Comparison of ENCODE assay signal across 35 cellular contexts in genomic region chr14:105285174-105285573, GRCh38.
"Had no signal": no experiment of that assay in that cellular context is flagged by ENCODE, and none has a peak within 500 bp of the region (broad histone marks: within the 10 kb centered on the region; RNA-seq: fewer than 3 reads in every experiment).

No MANE protein-coding gene starts in this region.

- H3K4me2 ChIP-seq: smooth muscle cell had no signal

- H3K36me3 ChIP-seq: cardiac muscle cell, colonic mucosa had no signal

- H3K4me3 ChIP-seq: ascending aorta, cardiac muscle cell, colonic mucosa, gastroesophageal sphincter, psoas muscle, smooth muscle cell, stomach, suprapubic skin, tibial nerve had no signal

- H3K27ac ChIP-seq: ascending aorta, cardiac muscle cell, colonic mucosa, gastroesophageal sphincter, parathyroid adenoma, psoas muscle, stomach, suprapubic skin, tibial nerve, VCaP had no signal

- H3K27ac Mint-ChIP-seq: activated naive CD4-positive, alpha-beta T cell treated with anti-CD3 and anti-CD28 coated beads, Interleukin-2, amount 10 ng/mL, durations not matched to agents 7 days and 5 days; activated T-helper 1 cell treated with anti-CD3 and anti-CD28 coated beads, Interleukin-12 subunit alpha, Interleukin-12 subunit beta, Interleukin-2, Interleukin-4 antibody, amounts not matched to agents 30 ng/mL and 10 ng/mL and 1 ng/mL, durations not matched to agents 14 hours and 24 hours and 36 hours; stimulated activated memory B cell treated with anti-CD40 and anti-IgM and Interleukin-4, amounts not matched to agents 10 μg/mL and 1 μg/mL and 100 μg/mL, for 72 hours had no signal

- H3K27me3 ChIP-seq: ascending aorta, cardiac muscle cell, colonic mucosa, gastroesophageal sphincter, stomach, suprapubic skin, tibial nerve had no signal

- H3K27me3 Mint-ChIP-seq: activated naive CD4-positive, alpha-beta T cell treated with anti-CD3 and anti-CD28 coated beads, Interleukin-2, amount 10 ng/mL, durations not matched to agents 7 days and 5 days; activated naive CD8-positive, alpha-beta T cell treated with anti-CD3 and anti-CD28 coated beads, Interleukin-2, amount 10 ng/mL, durations not matched to agents 7 days and 5 days; brain; naive thymus-derived CD8-positive, alpha-beta T cell; stimulated activated memory B cell treated with anti-CD40 and anti-IgM and Interleukin-4, amounts not matched to agents 10 μg/mL and 1 μg/mL and 100 μg/mL, for 72 hours had no signal

- H2AFZ ChIP-seq: parathyroid adenoma had no signal

- H3K4me1 ChIP-seq: colonic mucosa had no signal

- DNase-seq: activated CD4-positive, alpha-beta T cell treated with anti-CD3 and anti-CD28 coated beads for 48 hours; activated CD4-positive, alpha-beta T cell treated with anti-CD3 and anti-CD28 coated beads, Interleukin-2, amount 50 U/mL, for 48 hours; activated CD8-positive, alpha-beta memory T cell treated with anti-CD3 and anti-CD28 coated beads for 24 hours; activated gamma-delta T cell; activated naive CD4-positive, alpha-beta T cell treated with anti-CD3 and anti-CD28 coated beads, Interleukin-2, amount 10 ng/mL, durations not matched to agents 7 days and 5 days; activated naive CD8-positive, alpha-beta T cell treated with anti-CD3 and anti-CD28 coated beads, Interleukin-2, amount 10 ng/mL, durations not matched to agents 7 days and 5 days; cerebellar nuclear complex; colonic mucosa; effector memory CD4-positive, alpha-beta T cell; hippocampal formation; left cardiac atrium; midbrain; naive thymus-derived CD8-positive, alpha-beta T cell; occipital lobe; psoas muscle; stimulated activated CD4-positive, alpha-beta T cell treated with anti-CD3 and anti-CD28 coated beads, Interleukin-1b, Interleukin-23, amount 100 ng/mL, for 48 hours; stimulated activated CD4-positive, alpha-beta T cell treated with anti-CD3 and anti-CD28 coated beads, Interleukin-4, amount 100 ng/mL, for 4 hours; stimulated activated CD8-positive, alpha-beta memory T cell treated with anti-CD3 and anti-CD28 coated beads, Interleukin-4, amount 100 ng/mL, for 48 hours; stomach; T-helper 9 cell had no signal

- H3K9me3 ChIP-seq: ascending aorta, colonic mucosa, gastroesophageal sphincter, psoas muscle, stomach, suprapubic skin, tibial nerve had no signal

- ATAC-seq: gastroesophageal sphincter; naive thymus-derived CD8-positive, alpha-beta T cell; psoas muscle; stimulated activated memory B cell treated with anti-CD40 and anti-IgM and Interleukin-4, amounts not matched to agents 10 μg/mL and 1 μg/mL and 100 μg/mL, for 72 hours had no signal

- H3K9me3 Mint-ChIP-seq: activated naive CD4-positive, alpha-beta T cell treated with anti-CD3 and anti-CD28 coated beads, Interleukin-2, amount 10 ng/mL, durations not matched to agents 7 days and 5 days; activated naive CD8-positive, alpha-beta T cell treated with anti-CD3 and anti-CD28 coated beads, Interleukin-2, amount 10 ng/mL, durations not matched to agents 7 days and 5 days; activated T-helper 1 cell treated with anti-CD3 and anti-CD28 coated beads, Interleukin-12 subunit alpha, Interleukin-12 subunit beta, Interleukin-2, Interleukin-4 antibody, amounts not matched to agents 30 ng/mL and 10 ng/mL and 1 ng/mL, durations not matched to agents 14 hours and 24 hours and 36 hours; brain; naive thymus-derived CD8-positive, alpha-beta T cell; neural crest cell; stimulated activated memory B cell treated with anti-CD40 and anti-IgM and Interleukin-4, amounts not matched to agents 10 μg/mL and 1 μg/mL and 100 μg/mL, for 72 hours; T-helper 1 cell treated with Interleukin-12 subunit alpha and Interleukin-12 subunit beta and Interleukin-4 antibody, amounts not matched to agents 30 μg/mL and 1 μg/mL, for 36 hours had no signal

- FAIRE-seq: keratinocyte, TTC549 had no signal

- H3K4me3 Mint-ChIP-seq: activated naive CD4-positive, alpha-beta T cell treated with anti-CD3 and anti-CD28 coated beads, Interleukin-2, amount 10 ng/mL, durations not matched to agents 7 days and 5 days; activated naive CD8-positive, alpha-beta T cell treated with anti-CD3 and anti-CD28 coated beads, Interleukin-2, amount 10 ng/mL, durations not matched to agents 7 days and 5 days; activated T-helper 1 cell treated with anti-CD3 and anti-CD28 coated beads, Interleukin-12 subunit alpha, Interleukin-12 subunit beta, Interleukin-2, Interleukin-4 antibody, amounts not matched to agents 30 ng/mL and 10 ng/mL and 1 ng/mL, durations not matched to agents 14 hours and 24 hours and 36 hours; brain; naive thymus-derived CD8-positive, alpha-beta T cell; neural crest cell; stimulated activated memory B cell treated with anti-CD40 and anti-IgM and Interleukin-4, amounts not matched to agents 10 μg/mL and 1 μg/mL and 100 μg/mL, for 72 hours; T-helper 1 cell treated with Interleukin-12 subunit alpha and Interleukin-12 subunit beta and Interleukin-4 antibody, amounts not matched to agents 30 μg/mL and 1 μg/mL, for 36 hours had no signal

- H3K9ac ChIP-seq: parathyroid adenoma had no signal
